Comparison of ENCODE assay signal across 7 cellular contexts in the genomic region with DNA sequence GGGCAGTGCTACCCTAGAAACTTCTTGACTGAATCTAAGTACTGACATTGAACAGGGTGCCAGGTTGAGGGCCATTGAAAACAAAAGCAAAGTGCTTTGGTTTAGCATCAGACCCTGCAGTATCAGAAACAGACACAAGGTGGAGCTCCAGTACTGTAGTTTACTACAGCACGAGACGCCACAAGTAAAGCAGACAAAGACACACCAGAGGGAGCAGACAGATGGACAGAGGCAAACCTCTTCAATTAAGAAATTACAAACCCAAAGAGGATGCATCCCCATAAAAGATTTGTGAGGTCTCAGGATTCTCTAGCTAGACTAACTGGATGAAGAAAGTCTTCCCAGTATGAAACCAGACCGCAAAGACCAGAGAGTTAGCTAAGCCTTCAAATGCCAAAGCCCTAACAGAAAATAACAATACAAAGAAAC. TPM values are rescaled to one million over a fixed set of nuclear protein-coding genes. Genes with fewer than 3 reads are reported as not detected.
A peak's percentile ranks its signal among the peaks of the same experiment; 100 is the strongest.
DNase-seq lines count a peak whose midpoint lies in the region; ATAC-seq and TF ChIP-seq lines count a peak whose summit lies in the region.

No MANE protein-coding gene starts in this region.

- TF ChIP-seq POLR2A in adrenal gland (IDR thresholded peaks at IDR 0.05) (no peak), gastrocnemius medialis (IDR thresholded peaks at IDR 0.05) (no peak)

- H3K4me1 ChIP-seq in adrenal gland (replicated peaks in 1 of 2) (peaks cover 0 to 7% of the 10 kb centered on the region in 2 donors), right cardiac atrium (ENCODE audit: control insufficient read depth, insufficient read depth, low read length) (peaks cover 1% of the 10 kb centered on the region), gastrocnemius medialis (peaks cover 17 to 20% of the 10 kb centered on the region in 2 donors)

- H3K27me3 Mint-ChIP-seq in T-cell = no peaks in the 10 kb centered on the region

- peaks cover 43% of the 10 kb centered on the region for H3K36me3 Mint-ChIP-seq in T-cell

- H3K27ac ChIP-seq in adrenal gland = no peak overlapping the region
- no peak overlapping the region for H3K27ac ChIP-seq in right cardiac atrium (ENCODE audit: low read length)
- no peak overlapping the region for H3K27ac ChIP-seq in gastrocnemius medialis

- peak overlapping the region; percentile 0 to 9 for H3K27ac Mint-ChIP-seq in T-cell

- TF ChIP-seq CTCF in adrenal gland (IDR thresholded peaks at IDR 0.05) (peak; percentile 66 to 92 (median 88)), gastrocnemius medialis (IDR thresholded peaks at IDR 0.05 in 4 of 5, conservative IDR thresholded peaks at IDR 0.05 in 1 of 5) (peak; percentile 66 to 91 (median 85))

- POLR2A ChIA-PET in T-cell (lab: Charles Lee) = interaction anchor here in 1 of 2 donors (0.7 kb wide), 1 partner anchor 217 kb away, joined by 3 read pairs; no protein-coding TSS in a partner anchor

- in situ Hi-C loops in gastrocnemius medialis (cut with MboI; ENCODE audit: low sequenced_read_pairs in 4 of 4) = loop anchor here in 3 of 4 donors (5.0 to 25.0 kb wide), 3 partner anchors 204 to 1064 kb away; no protein-coding TSS in a partner anchor

- H3K4me3 Mint-ChIP-seq in T-cell = peak overlapping the region in 1 of 3 donors; percentile 2

- DNase-seq in NCI-H146 (lab: John Stamatoyannopoulos, UW) (peak; percentile 67), T-cell (peak; percentile 23 to 85 (median 70)), adrenal gland (peak; percentile 70 to 91 (median 78)), right cardiac atrium (peak in 1 of 3 donors; percentile 36), gastrocnemius medialis (peak; percentile 33 to 55)

- intact Hi-C loops in adrenal gland (cut with DNase I) (loop anchor here in 1 of 2 donors (10.0 kb wide), 1 partner anchor 207 kb away; no protein-coding TSS in a partner anchor), right cardiac atrium (cut with DNase I) (loop anchor here in 2 of 4 donors (5.0 kb wide), 2 partner anchors 209 to 1064 kb away; no protein-coding TSS in a partner anchor), gastrocnemius medialis (cut with DNase I; ENCODE audit: low total_unique reads) (loop anchor here (1.0 to 10.0 kb wide), 3 partner anchors 134 to 467 kb away; a partner anchor contains a TSS)

- H3K4me3 ChIP-seq in adrenal gland = no peak overlapping the region
- no peak overlapping the region for H3K4me3 ChIP-seq in right cardiac atrium (ENCODE audit: low read length)
- H3K4me3 ChIP-seq in gastrocnemius medialis = no peak overlapping the region

- WGBS in adrenal gland, 4 donors = 44 to 54% (median 50%) methylated on average over 3 of the region's 3 CpGs
- 50% methylated on average over 3 of the region's 3 CpGs for WGBS in right cardiac atrium

- ATAC-seq in GM18502 (IDR thresholded peaks at IDR 0.05; ENCODE audit: poor library complexity, unreplicated experiment) = peak; percentile 94
- ATAC-seq in HG02852 (IDR thresholded peaks at IDR 0.05; ENCODE audit: unreplicated experiment) = peak; percentile 96
- ATAC-seq in T-cell (replicated peaks in 1 of 4) = peak; percentile 78 to 91 (median 84)
- ATAC-seq in right cardiac atrium = peak; percentile 74 to 86
- ATAC-seq in gastrocnemius medialis = peak; percentile 80 to 97

- H3K4me1 Mint-ChIP-seq in T-cell = peaks cover 47 to 56% (median 50%) of the 10 kb centered on the region in 3 donors

- H3K27me3 ChIP-seq in adrenal gland (no peaks in the 10 kb centered on the region), right cardiac atrium (ENCODE audit: control insufficient read depth, insufficient read depth) (no peaks in the 10 kb centered on the region), gastrocnemius medialis (no peaks in the 10 kb centered on the region)

- H3K9me3 Mint-ChIP-seq in T-cell = peaks cover 5 to 22% (median 8%) of the 10 kb centered on the region in 3 donors

- peaks cover 0 to 21% (median 9%) of the 10 kb centered on the region in 3 donors for H3K9me3 ChIP-seq in adrenal gland (replicated peaks in 1 of 3)
- no peaks in the 10 kb centered on the region for H3K9me3 ChIP-seq in right cardiac atrium (ENCODE audit: control insufficient read depth, low read length)
- H3K9me3 ChIP-seq in gastrocnemius medialis = no peaks in the 10 kb centered on the region

- CTCF ChIA-PET in T-cell (lab: Charles Lee) = interaction anchor here (0.6 to 5.7 kb wide), 36 partner anchors 9 to 1763 kb away, joined by 3 to 83 read pairs (median 3); a partner anchor contains a TSS

- H3K36me3 ChIP-seq in adrenal gland (replicated peaks in 1 of 2) (no peaks in the 10 kb centered on the region), gastrocnemius medialis (no peaks in the 10 kb centered on the region)

RNA-seq across cellular contexts. Expression of a gene that starts 16.6 kb away (rescaled TPM):
- total RNA-seq in T-cell = 100 to 1,000 TPM; 121 to 138 (median 130) TPM
- total RNA-seq in adrenal gland = 10 to 100 TPM; 49.1 to 99.3 (median 73.5) TPM
- polyA plus RNA-seq in adrenal gland = 10 to 100 TPM; 33.7 to 83.3 (median 39.6) TPM
- total RNA-seq in right cardiac atrium = 100 to 1,000 TPM in 2 of 4 donors, 10 to 100 TPM in 2; 99.0 to 112 (median 105) TPM
- polyA plus RNA-seq in right cardiac atrium = 63.6 TPM
- total RNA-seq in gastrocnemius medialis = 10 to 100 TPM; 56.1 to 81.5 (median 64.7) TPM
